Comparison of ENCODE assay signal across 1 cellular context in genomic region chr17:40097931-40098845, GRCh38.
TF ChIP-seq lines count a peak whose summit lies in the region.

No MANE protein-coding gene starts in this region.

TF ChIP-seq in K562, 482 proteins besides CTCF, POLR2A, EP300 and RAD21 (continued from another document and continues in another):
- no peak for TF ChIP-seq TGIF2 (CRISPR knock-in tag; IDR thresholded peaks at IDR 0.05)
- no peak for TF ChIP-seq ARID1B (IDR thresholded peaks at IDR 0.05)
- no peak for TF ChIP-seq ZNF124 (CRISPR knock-in tag; IDR thresholded peaks at IDR 0.05)
- TF ChIP-seq SOX6 (IDR thresholded peaks at IDR 0.05) = no peak
- no peak for TF ChIP-seq ZBTB17 (CRISPR knock-in tag; IDR thresholded peaks at IDR 0.05)
- no peak for TF ChIP-seq PPARD (CRISPR knock-in tag; IDR thresholded peaks at IDR 0.05)
- no peak for TF ChIP-seq BRF2 (IDR thresholded peaks at IDR 0.05; ENCODE audit: borderline replicate concordance, insufficient read depth, insufficient read length)
- TF ChIP-seq, protein P1, sequence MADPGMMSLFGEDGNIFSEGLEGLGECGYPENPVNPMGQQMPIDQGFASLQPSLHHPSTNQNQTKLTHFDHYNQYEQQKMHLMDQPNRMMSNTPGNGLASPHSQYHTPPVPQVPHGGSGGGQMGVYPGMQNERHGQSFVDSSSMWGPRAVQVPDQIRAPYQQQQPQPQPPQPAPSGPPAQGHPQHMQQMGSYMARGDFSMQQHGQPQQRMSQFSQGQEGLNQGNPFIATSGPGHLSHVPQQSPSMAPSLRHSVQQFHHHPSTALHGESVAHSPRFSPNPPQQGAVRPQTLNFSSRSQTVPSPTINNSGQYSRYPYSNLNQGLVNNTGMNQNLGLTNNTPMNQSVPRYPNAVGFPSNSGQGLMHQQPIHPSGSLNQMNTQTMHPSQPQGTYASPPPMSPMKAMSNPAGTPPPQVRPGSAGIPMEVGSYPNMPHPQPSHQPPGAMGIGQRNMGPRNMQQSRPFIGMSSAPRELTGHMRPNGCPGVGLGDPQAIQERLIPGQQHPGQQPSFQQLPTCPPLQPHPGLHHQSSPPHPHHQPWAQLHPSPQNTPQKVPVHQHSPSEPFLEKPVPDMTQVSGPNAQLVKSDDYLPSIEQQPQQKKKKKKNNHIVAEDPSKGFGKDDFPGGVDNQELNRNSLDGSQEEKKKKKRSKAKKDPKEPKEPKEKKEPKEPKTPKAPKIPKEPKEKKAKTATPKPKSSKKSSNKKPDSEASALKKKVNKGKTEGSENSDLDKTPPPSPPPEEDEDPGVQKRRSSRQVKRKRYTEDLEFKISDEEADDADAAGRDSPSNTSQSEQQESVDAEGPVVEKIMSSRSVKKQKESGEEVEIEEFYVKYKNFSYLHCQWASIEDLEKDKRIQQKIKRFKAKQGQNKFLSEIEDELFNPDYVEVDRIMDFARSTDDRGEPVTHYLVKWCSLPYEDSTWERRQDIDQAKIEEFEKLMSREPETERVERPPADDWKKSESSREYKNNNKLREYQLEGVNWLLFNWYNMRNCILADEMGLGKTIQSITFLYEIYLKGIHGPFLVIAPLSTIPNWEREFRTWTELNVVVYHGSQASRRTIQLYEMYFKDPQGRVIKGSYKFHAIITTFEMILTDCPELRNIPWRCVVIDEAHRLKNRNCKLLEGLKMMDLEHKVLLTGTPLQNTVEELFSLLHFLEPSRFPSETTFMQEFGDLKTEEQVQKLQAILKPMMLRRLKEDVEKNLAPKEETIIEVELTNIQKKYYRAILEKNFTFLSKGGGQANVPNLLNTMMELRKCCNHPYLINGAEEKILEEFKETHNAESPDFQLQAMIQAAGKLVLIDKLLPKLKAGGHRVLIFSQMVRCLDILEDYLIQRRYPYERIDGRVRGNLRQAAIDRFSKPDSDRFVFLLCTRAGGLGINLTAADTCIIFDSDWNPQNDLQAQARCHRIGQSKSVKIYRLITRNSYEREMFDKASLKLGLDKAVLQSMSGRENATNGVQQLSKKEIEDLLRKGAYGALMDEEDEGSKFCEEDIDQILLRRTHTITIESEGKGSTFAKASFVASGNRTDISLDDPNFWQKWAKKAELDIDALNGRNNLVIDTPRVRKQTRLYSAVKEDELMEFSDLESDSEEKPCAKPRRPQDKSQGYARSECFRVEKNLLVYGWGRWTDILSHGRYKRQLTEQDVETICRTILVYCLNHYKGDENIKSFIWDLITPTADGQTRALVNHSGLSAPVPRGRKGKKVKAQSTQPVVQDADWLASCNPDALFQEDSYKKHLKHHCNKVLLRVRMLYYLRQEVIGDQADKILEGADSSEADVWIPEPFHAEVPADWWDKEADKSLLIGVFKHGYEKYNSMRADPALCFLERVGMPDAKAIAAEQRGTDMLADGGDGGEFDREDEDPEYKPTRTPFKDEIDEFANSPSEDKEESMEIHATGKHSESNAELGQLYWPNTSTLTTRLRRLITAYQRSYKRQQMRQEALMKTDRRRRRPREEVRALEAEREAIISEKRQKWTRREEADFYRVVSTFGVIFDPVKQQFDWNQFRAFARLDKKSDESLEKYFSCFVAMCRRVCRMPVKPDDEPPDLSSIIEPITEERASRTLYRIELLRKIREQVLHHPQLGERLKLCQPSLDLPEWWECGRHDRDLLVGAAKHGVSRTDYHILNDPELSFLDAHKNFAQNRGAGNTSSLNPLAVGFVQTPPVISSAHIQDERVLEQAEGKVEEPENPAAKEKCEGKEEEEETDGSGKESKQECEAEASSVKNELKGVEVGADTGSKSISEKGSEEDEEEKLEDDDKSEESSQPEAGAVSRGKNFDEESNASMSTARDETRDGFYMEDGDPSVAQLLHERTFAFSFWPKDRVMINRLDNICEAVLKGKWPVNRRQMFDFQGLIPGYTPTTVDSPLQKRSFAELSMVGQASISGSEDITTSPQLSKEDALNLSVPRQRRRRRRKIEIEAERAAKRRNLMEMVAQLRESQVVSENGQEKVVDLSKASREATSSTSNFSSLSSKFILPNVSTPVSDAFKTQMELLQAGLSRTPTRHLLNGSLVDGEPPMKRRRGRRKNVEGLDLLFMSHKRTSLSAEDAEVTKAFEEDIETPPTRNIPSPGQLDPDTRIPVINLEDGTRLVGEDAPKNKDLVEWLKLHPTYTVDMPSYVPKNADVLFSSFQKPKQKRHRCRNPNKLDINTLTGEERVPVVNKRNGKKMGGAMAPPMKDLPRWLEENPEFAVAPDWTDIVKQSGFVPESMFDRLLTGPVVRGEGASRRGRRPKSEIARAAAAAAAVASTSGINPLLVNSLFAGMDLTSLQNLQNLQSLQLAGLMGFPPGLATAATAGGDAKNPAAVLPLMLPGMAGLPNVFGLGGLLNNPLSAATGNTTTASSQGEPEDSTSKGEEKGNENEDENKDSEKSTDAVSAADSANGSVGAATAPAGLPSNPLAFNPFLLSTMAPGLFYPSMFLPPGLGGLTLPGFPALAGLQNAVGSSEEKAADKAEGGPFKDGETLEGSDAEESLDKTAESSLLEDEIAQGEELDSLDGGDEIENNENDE (IDR thresholded peaks at IDR 0.05; ENCODE audit: low read depth, low read length) = no peak
- TF ChIP-seq, protein P2, sequence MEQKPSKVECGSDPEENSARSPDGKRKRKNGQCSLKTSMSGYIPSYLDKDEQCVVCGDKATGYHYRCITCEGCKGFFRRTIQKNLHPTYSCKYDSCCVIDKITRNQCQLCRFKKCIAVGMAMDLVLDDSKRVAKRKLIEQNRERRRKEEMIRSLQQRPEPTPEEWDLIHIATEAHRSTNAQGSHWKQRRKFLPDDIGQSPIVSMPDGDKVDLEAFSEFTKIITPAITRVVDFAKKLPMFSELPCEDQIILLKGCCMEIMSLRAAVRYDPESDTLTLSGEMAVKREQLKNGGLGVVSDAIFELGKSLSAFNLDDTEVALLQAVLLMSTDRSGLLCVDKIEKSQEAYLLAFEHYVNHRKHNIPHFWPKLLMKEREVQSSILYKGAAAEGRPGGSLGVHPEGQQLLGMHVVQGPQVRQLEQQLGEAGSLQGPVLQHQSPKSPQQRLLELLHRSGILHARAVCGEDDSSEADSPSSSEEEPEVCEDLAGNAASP (IDR thresholded peaks at IDR 0.05) = no peak; the same call in 1 of the 2 replicates
- no peak; the same call in 1 of the 2 replicates for TF ChIP-seq SMAD4 (CRISPR knock-in tag; conservative IDR thresholded peaks at IDR 0.05)
- TF ChIP-seq, protein P3, sequence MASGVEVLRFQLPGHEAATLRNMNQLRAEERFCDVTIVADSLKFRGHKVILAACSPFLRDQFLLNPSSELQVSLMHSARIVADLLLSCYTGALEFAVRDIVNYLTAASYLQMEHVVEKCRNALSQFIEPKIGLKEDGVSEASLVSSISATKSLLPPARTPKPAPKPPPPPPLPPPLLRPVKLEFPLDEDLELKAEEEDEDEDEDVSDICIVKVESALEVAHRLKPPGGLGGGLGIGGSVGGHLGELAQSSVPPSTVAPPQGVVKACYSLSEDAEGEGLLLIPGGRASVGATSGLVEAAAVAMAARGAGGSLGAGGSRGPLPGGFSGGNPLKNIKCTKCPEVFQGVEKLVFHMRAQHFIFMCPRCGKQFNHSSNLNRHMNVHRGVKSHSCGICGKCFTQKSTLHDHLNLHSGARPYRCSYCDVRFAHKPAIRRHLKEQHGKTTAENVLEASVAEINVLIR (CRISPR knock-in tag; IDR thresholded peaks at IDR 0.05) = no peak
- TF ChIP-seq ZNF217 (CRISPR knock-in tag; IDR thresholded peaks at IDR 0.05) = no peak
- TF ChIP-seq CBX3 (IDR thresholded peaks at IDR 0.05; ENCODE audit: borderline replicate concordance in 1 of 2, low read length in 2 of 2) = no peak
- TF ChIP-seq CTCFL (IDR thresholded peaks at IDR 0.05; ENCODE audit: borderline replicate concordance, insufficient read depth, low read depth, low read length, poor library complexity, severe bottlenecking) = no peak
- peak in 1 of 2 experiments; percentile 43; a peak in 1 of 4 replicates for TF ChIP-seq ZNF639 (CRISPR knock-in tag; conservative IDR thresholded peaks at IDR 0.05 in 1 of 2, IDR thresholded peaks at IDR 0.05 in 1 of 2)
- no peak for TF ChIP-seq REST (CRISPR knock-in tag; IDR thresholded peaks at IDR 0.05; ENCODE audit: low read depth)
- no peak for TF ChIP-seq ZNF766 (CRISPR knock-in tag; conservative IDR thresholded peaks at IDR 0.05)
- TF ChIP-seq SP1 (CRISPR knock-in tag; IDR thresholded peaks at IDR 0.05) = no peak
- no peak for TF ChIP-seq FOXK1 (CRISPR knock-in tag; IDR thresholded peaks at IDR 0.05; ENCODE audit: borderline replicate concordance)
- no peak for TF ChIP-seq HDAC6 (IDR thresholded peaks at IDR 0.05; ENCODE audit: low read depth, low read length)
- peak; percentile 53 for TF ChIP-seq IRF9 (tag; IDR thresholded peaks at IDR 0.05)
- peak; percentile 5; the same call in 1 of the 2 replicates for TF ChIP-seq TSC22D4 (tag; IDR thresholded peaks at IDR 0.05)
- no peak for TF ChIP-seq RHOXF2B (CRISPR knock-in tag; conservative IDR thresholded peaks at IDR 0.05)
- no peak for TF ChIP-seq ZEB2 (IDR thresholded peaks at IDR 0.05)
- TF ChIP-seq ZNF197 (CRISPR knock-in tag; IDR thresholded peaks at IDR 0.05; ENCODE audit: low read depth) = no peak
- TF ChIP-seq, protein P4, sequence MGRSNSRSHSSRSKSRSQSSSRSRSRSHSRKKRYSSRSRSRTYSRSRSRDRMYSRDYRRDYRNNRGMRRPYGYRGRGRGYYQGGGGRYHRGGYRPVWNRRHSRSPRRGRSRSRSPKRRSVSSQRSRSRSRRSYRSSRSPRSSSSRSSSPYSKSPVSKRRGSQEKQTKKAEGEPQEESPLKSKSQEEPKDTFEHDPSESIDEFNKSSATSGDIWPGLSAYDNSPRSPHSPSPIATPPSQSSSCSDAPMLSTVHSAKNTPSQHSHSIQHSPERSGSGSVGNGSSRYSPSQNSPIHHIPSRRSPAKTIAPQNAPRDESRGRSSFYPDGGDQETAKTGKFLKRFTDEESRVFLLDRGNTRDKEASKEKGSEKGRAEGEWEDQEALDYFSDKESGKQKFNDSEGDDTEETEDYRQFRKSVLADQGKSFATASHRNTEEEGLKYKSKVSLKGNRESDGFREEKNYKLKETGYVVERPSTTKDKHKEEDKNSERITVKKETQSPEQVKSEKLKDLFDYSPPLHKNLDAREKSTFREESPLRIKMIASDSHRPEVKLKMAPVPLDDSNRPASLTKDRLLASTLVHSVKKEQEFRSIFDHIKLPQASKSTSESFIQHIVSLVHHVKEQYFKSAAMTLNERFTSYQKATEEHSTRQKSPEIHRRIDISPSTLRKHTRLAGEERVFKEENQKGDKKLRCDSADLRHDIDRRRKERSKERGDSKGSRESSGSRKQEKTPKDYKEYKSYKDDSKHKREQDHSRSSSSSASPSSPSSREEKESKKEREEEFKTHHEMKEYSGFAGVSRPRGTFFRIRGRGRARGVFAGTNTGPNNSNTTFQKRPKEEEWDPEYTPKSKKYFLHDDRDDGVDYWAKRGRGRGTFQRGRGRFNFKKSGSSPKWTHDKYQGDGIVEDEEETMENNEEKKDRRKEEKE (IDR thresholded peaks at IDR 0.05; ENCODE audit: borderline replicate concordance in 1 of 2, control insufficient read depth in 1 of 2, low read depth in 2 of 2, low read length in 1 of 2) = no peak
